In the genomic region with DNA sequence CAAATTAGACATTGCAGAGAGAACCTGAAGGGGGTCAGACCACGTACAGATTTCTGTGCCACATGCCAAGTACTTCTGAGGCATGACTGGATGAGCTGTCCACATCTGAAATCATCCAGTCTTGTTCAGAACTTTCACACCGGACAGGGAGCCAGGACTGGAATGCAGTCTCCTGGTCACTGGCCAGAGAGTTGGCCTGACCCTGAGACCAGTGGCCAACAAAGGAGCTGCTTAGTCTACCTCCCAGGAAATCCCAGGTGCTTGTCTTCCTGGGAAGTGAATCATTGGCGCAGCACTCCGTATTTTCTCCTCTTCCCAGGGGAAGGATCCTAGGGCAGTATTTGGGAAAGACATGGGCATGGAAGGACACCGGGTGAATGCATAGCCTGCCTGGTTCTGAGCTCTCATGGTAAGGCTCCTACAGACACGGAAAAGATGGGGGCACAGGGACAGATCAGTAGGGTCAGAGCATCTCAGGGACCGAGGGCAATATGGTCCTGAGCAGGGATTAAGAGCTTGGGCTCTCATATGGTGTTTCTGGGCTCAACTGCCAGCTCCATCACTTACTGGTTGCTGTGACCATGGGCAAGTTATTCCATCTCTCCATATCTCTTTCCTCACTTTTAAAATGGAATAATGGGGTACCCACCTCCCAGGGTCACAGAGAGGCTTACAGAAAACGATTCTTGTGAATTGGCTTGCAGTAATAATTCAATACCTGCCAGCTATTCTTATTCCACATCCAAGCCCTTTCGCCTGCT, we compare ENCODE assay signal across 9 cellular contexts. TPM values are rescaled to one million over a fixed set of nuclear protein-coding genes. Genes with fewer than 3 reads are reported as not detected.
DNase-seq lines count a peak whose midpoint lies in the region; ATAC-seq lines count a peak whose summit lies in the region.
"Had no signal": no experiment of that assay in that cellular context is flagged by ENCODE, and none has a peak within 500 bp of the region (broad histone marks: within the 10 kb centered on the region; RNA-seq: fewer than 3 reads in every experiment).

No MANE protein-coding gene starts in this region.

- in situ Hi-C loops in Caki2 (cut with HindIII; ENCODE audit: low pct_unique_long_range_greater_than_20kb, low sequenced_read_pairs) = loop anchor here (25.0 kb wide), 1 partner anchor 92 kb away; no protein-coding TSS in a partner anchor

- H3K4me3 ChIP-seq in mononuclear cell (ENCODE audit: low read length) = peak overlapping the region; percentile 51

- peak; percentile 53 for DNase-seq in Caki2 (ENCODE audit: low read depth)
- DNase-seq in M059J (ENCODE audit: low read depth) = peak; percentile 91
- DNase-seq in cerebellar cortex (ENCODE audit: low spot score) = peak; percentile 37
- no peak for DNase-seq in stimulated activated naive CD4-positive, alpha-beta T cell treated with Interleukin-2 at 50 U/mL for 16 hours (lab: John Stamatoyannopoulos, UW)
- no peak for DNase-seq in NCI-H2081 treated with DMSO at 0.1 percent for 48 hours (lab: John Stamatoyannopoulos, UW)

- H3K27me3 ChIP-seq in mononuclear cell (ENCODE audit: insufficient read depth, low read length) = no peaks in the 10 kb centered on the region

- peaks cover 23% of the 10 kb centered on the region for H3K4me1 ChIP-seq in mononuclear cell (ENCODE audit: insufficient read depth, low read length)

- no peaks in the 10 kb centered on the region for H3K9me3 ChIP-seq in mononuclear cell (ENCODE audit: low read depth, low read length)

- ATAC-seq in HG02623 (IDR thresholded peaks at IDR 0.05; ENCODE audit: unreplicated experiment) = no peak
- no peak for ATAC-seq in HG03469 (IDR thresholded peaks at IDR 0.05; ENCODE audit: unreplicated experiment)

RNA-seq across cellular contexts. Expression of gene SCD, which starts 1.3 kb away (rescaled TPM):
- total RNA-seq in Caki2 (2014; rRNA removed; shearing (Covaris generic); ENCODE audit: low replicate concordance) = 97.2 and 98.9 TPM in 2 replicates
- 216 and 263 TPM in 2 replicates for total RNA-seq in M059J (2014; rRNA removed; shearing (Covaris generic))
- 1.9 TPM for total RNA-seq in mononuclear cell

RNA-seq across cellular contexts. Expression of gene PKD2L1, which starts 15.7 kb away (rescaled TPM):
- not detected in 2 replicates for total RNA-seq in Caki2 (2014; rRNA removed; shearing (Covaris generic); ENCODE audit: low replicate concordance)
- total RNA-seq in M059J (2014; rRNA removed; shearing (Covaris generic)) = not detected in 2 replicates
- under 0.01 TPM for total RNA-seq in mononuclear cell
- total RNA-seq: urinary bladder had no signal

RNA-seq across cellular contexts. Expression of gene BLOC1S2, which starts 59.3 kb away (rescaled TPM):
- total RNA-seq in Caki2 (2014; rRNA removed; shearing (Covaris generic); ENCODE audit: low replicate concordance) = 54.4 and 55.8 TPM in 2 replicates
- 45.6 and 58.3 TPM in 2 replicates for total RNA-seq in M059J (2014; rRNA removed; shearing (Covaris generic))
- 58.0 TPM for total RNA-seq in mononuclear cell

Comparison
In these comparisons a context has a peak if more than half of its experiments do, and no peak if none do; other contexts are left out.
1. DNase-seq: peak in Caki2 (single experiment), M059J (single experiment) and cerebellar cortex (single experiment); none in stimulated activated naive CD4-positive, alpha-beta T cell treated with Interleukin-2 at 50 U/mL for 16 hours (single experiment) and NCI-H2081 treated with DMSO at 0.1 percent for 48 hours (single experiment).
2. RNA of gene SCD, which starts 1.3 kb away (total RNA-seq): 216 to 263 TPM in M059J and 97.2 to 98.9 TPM in Caki2; 1.9 TPM in mononuclear cell (single experiment); every median in the first group is over 10 times any median in the second.